Comparison of ENCODE assay signal across 8 cellular contexts in the genomic region with DNA sequence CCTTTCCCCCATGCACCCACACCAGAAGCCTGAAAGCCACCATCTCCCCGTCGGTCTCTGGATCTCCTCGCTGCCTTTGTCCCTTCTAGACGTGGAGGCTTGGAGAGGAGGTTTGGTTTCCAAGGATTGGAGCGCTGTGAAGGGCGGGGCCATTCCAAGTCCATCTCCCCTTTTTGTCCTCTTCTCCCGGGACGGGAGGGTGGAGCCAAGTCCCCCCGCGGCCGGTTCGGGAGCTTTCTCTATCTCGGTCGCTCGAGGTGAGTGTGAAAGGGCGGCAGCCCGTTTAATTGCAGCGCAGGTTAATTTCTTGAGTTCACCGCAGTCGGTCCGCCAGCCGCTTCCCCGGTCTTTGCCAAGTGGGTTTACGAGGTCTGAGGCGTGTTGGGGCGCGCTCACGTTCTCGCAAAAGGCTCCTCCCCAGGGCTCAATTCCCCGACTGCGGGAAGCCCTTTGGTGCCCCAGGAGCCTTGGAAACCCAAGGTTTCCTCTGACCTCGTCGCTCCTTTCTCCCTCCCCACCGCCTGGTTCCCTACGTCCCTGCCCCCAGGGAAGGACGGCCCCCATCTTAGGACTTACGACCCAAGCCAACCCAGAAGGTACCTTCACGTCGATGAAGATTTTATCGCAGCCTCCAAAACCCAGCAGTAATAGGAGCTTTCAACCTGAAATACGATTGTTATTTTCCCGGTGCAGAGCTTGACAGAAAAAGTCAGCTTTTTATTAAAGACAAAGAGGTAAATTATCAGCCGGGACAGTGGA. TPM values are rescaled to one million over a fixed set of nuclear protein-coding genes. Genes with fewer than 3 reads are reported as not detected.
DNase-seq lines count a peak whose midpoint lies in the region; ATAC-seq and TF ChIP-seq lines count a peak whose summit lies in the region.

No MANE protein-coding gene starts in this region.

- H3K4me3 ChIP-seq in AG04450 (ENCODE audit: low read depth, low read length), result peak overlapping the region; percentile 95

- H3K9me3 Mint-ChIP-seq in endothelial cell (ENCODE audit: unreplicated experiment) (no peaks in the 10 kb centered on the region), naive B cell (peaks cover 0 to 5% (median 0%) of the 10 kb centered on the region in 7 donors)

- CTCF ChIA-PET in AG04450 (lab: Charles Lee), result interaction anchor here (1.1 kb wide), 2 partner anchors 277 to 1018 kb away, joined by 3 read pairs; no protein-coding TSS in a partner anchor

- POLR2A ChIA-PET in AG04450 (lab: Yijun Ruan, JAX), result interaction anchor here (1.0 to 2.7 kb wide), 2 partner anchors 32 to 160 kb away, joined by 3 to 7 read pairs; no protein-coding TSS in a partner anchor

- H3K27ac Mint-ChIP-seq in endothelial cell (ENCODE audit: unreplicated experiment) (peak overlapping the region; percentile 98), naive B cell (no peak overlapping the region)

- in situ Hi-C loops in GM13977 (cut with MboI; ENCODE audit: low pct_unique_long_range_greater_than_20kb, low sequenced_read_pairs, unreplicated experiment), result no loop called here

- H3K9me3 ChIP-seq in AG04450 (ENCODE audit: control insufficient read depth, insufficient read depth, low read length), result no peaks in the 10 kb centered on the region

- TF ChIP-seq CTCF in AG04450 (IDR thresholded peaks at IDR 0.05; ENCODE audit: low read depth, low read length) (no peak), endothelial cell (IDR thresholded peaks at IDR 0.05; ENCODE audit: unreplicated experiment) (no peak), GM13977 (IDR thresholded peaks at IDR 0.05; ENCODE audit: extremely low read depth, insufficient read depth, missing control alignments) (no peak)

- peaks cover 11% of the 10 kb centered on the region for H3K27me3 ChIP-seq in AG04450 (ENCODE audit: control insufficient read depth, insufficient read depth, low read length)

- no peak for ATAC-seq in naive B cell (ENCODE audit: low read depth in 2 of 2)
- no peak for ATAC-seq in HG03139 (IDR thresholded peaks at IDR 0.05; ENCODE audit: unreplicated experiment)

- H3K4me1 Mint-ChIP-seq in endothelial cell (ENCODE audit: unreplicated experiment), result peaks cover 43% of the 10 kb centered on the region
- peaks cover 33 to 50% (median 46%) of the 10 kb centered on the region in 3 donors for H3K4me1 Mint-ChIP-seq in naive B cell

- peak overlapping the region; percentile 98 for H3K4me3 Mint-ChIP-seq in endothelial cell (ENCODE audit: unreplicated experiment)
- peak overlapping the region in 5 of 8 donors; percentile 29 to 87 (median 75) for H3K4me3 Mint-ChIP-seq in naive B cell

- peaks cover 10% of the 10 kb centered on the region for H3K36me3 Mint-ChIP-seq in endothelial cell (ENCODE audit: low read depth, unreplicated experiment)
- peaks cover 0 to 37% of the 10 kb centered on the region in 2 donors for H3K36me3 Mint-ChIP-seq in naive B cell

- DNase-seq in AG04450 (ENCODE audit: low read depth, low spot score) (no peak), M059J (ENCODE audit: low read depth) (peak; percentile 38), endothelial cell (ENCODE audit: low spot score) (peak; percentile 63), naive B cell (no peak), mucosa of gallbladder (ENCODE audit: low spot score) (no peak), MV-4-11 (lab: John Stamatoyannopoulos, UW) (no peak), GM13977 (ENCODE audit: low spot score) (no peak)

- H3K27me3 Mint-ChIP-seq in endothelial cell (ENCODE audit: unreplicated experiment) (peaks cover 15% of the 10 kb centered on the region), naive B cell (peaks cover 65 to 72% (median 69%) of the 10 kb centered on the region in 3 donors)

- H3K27ac ChIP-seq in AG04450 (ENCODE audit: low read depth, low read length), result no peak overlapping the region

RNA-seq across cellular contexts. Expression of a gene that starts 2.8 kb away (rescaled TPM):
- 7.5 and 11.9 TPM in 2 replicates for polyA plus RNA-seq in AG04450 (2011; rRNA removed)
- 49.7 and 76.0 TPM in 2 replicates for polyA minus RNA-seq in AG04450 (2011; rRNA and poly(A)+ RNA removed)
- total RNA-seq in M059J (2014; rRNA removed; shearing (Covaris generic)), result 6.6 and 17.8 TPM in 2 replicates
- 98.3 TPM for total RNA-seq in endothelial cell (ENCODE audit: unreplicated experiment)
- polyA plus RNA-seq in naive B cell (ENCODE audit: low read depth in 6 of 6), result not detected
- 37.1 TPM for total RNA-seq in mucosa of gallbladder

Comparison
In these comparisons a context has a peak if more than half of its experiments do, and no peak if none do; other contexts are left out.
1. DNase-seq: peak in M059J (single experiment) and endothelial cell (single experiment); none in AG04450 (single experiment), naive B cell (single experiment), mucosa of gallbladder (single experiment), MV-4-11 (single experiment) and GM13977 (single experiment).